Comparison of ENCODE assay signal across 8 cellular contexts in the genomic region with DNA sequence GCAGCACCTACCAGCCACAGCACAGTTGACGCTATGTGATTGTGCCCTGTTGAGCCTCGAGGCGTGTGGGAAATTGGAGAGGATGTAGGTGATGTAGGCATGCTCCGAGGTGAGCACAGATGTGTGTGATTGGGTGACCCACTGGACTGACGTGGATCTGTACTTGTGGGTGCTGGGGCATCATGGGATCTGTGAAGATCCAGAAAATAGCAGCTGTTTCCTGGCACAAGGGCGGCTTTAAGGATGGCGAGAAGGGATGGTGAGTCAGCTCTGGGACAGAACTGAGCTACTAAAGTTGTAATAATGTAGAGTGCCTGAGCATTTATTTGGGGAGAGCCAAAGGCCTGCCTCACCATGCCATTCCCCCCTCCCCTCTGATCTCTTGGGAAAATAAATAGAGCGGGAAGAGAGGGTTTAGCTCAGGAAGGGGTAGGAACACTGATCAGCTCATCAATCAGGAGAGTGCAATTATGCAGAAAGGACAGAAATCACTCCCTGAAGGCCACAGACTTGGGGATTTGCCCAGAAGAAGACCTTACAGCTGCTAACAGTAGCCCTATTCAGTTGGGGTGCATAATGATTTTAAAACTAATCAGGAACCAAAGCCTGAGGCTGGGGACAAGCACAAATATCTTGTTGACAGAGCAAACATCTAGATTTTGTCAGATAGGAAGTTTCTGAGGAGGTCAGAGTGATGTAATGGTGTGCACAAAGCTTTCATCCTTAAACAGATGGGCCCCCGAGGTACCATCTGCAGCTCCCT. TPM values are rescaled to one million over a fixed set of nuclear protein-coding genes. Genes with fewer than 3 reads are reported as not detected.
DNase-seq lines count a peak whose midpoint lies in the region; ATAC-seq and TF ChIP-seq lines count a peak whose summit lies in the region.

No MANE protein-coding gene starts in this region.

- H3K9me3 ChIP-seq in MG63 (no peaks in the 10 kb centered on the region), T-helper 17 cell (ENCODE audit: control insufficient read depth, low read length, poor library complexity, severe bottlenecking) (no peaks in the 10 kb centered on the region)

- H3K27ac Mint-ChIP-seq in mesothelial cell of epicardium, result peak overlapping the region; percentile 60
- H3K27ac Mint-ChIP-seq in T-helper 17 cell, result no peak overlapping the region

- no peak for TF ChIP-seq CTCF in AG04449 (IDR thresholded peaks at IDR 0.05; ENCODE audit: insufficient read depth, low read length, missing control alignments)
- TF ChIP-seq CTCF in cardiac fibroblast (IDR thresholded peaks at IDR 0.05; ENCODE audit: low read depth, low read length), result no peak
- TF ChIP-seq CTCF in mesothelial cell of epicardium (IDR thresholded peaks at IDR 0.05; ENCODE audit: unreplicated experiment), result no peak

- no peak overlapping the region for H3K4me3 ChIP-seq in AG04449 (ENCODE audit: low read depth, low read length)
- H3K4me3 ChIP-seq in MG63, result no peak overlapping the region
- H3K4me3 ChIP-seq in cardiac fibroblast (replicated peaks in 1 of 2; ENCODE audit: low read depth in 2 of 2, low read length in 2 of 2), result no peak overlapping the region

- CTCF ChIA-PET in AG04449 (lab: Yijun Ruan, JAX), result interaction anchor here (0.6 to 3.1 kb wide), 7 partner anchors 9 to 119 kb away, joined by 3 to 24 read pairs (median 3); no protein-coding TSS in a partner anchor

- TF ChIP-seq POLR2A in GM18505 (IDR thresholded peaks at IDR 0.05; ENCODE audit: borderline replicate concordance, extremely low read depth, insufficient read depth, insufficient read length), result no peak

- no peak for ATAC-seq in GM18505 (IDR thresholded peaks at IDR 0.05; ENCODE audit: unreplicated experiment)
- no peak for ATAC-seq in T-helper 17 cell
- ATAC-seq in GM19463 (IDR thresholded peaks at IDR 0.05; ENCODE audit: unreplicated experiment), result no peak

- DNase-seq in AG04449 (ENCODE audit: low read depth, low spot score) (peak; percentile 7), MG63 (peak; percentile 81), cardiac fibroblast (ENCODE audit: low read depth in 2 of 2) (peak; percentile 57 to 78), mesothelial cell of epicardium (ENCODE audit: low spot score in 2 of 2, unreplicated experiment in 2 of 2) (no peak), T-helper 17 cell (no peak)
- DNase-seq in stimulated activated CD4-positive, alpha-beta T cell treated with anti-CD3 and anti-CD28 coated beads, Interleukin-4, amount 100 ng/mL, for 24 hours, result no peak

- H3K27me3 ChIP-seq in MG63, result no peaks in the 10 kb centered on the region

- H3K27me3 Mint-ChIP-seq in mesothelial cell of epicardium (ENCODE audit: low read depth) (no peaks in the 10 kb centered on the region), T-helper 17 cell (peaks cover 6% of the 10 kb centered on the region)

- no peak overlapping the region for H3K4me3 Mint-ChIP-seq in mesothelial cell of epicardium
- H3K4me3 Mint-ChIP-seq in T-helper 17 cell, result no peak overlapping the region

- H3K4me1 Mint-ChIP-seq in mesothelial cell of epicardium, result peaks cover 36% of the 10 kb centered on the region
- peaks cover 8% of the 10 kb centered on the region for H3K4me1 Mint-ChIP-seq in T-helper 17 cell

- POLR2A ChIA-PET in AG04449 (lab: Yijun Ruan, JAX), result interaction anchor here (0.7 kb wide), 1 partner anchor 187 kb away, joined by 3 read pairs; no protein-coding TSS in a partner anchor

- H3K36me3 Mint-ChIP-seq in mesothelial cell of epicardium (peaks cover 7% of the 10 kb centered on the region), T-helper 17 cell (ENCODE audit: low read depth) (peaks cover 2% of the 10 kb centered on the region)

- peaks cover 2% of the 10 kb centered on the region; the same call in 1 of the 2 replicates for H3K36me3 ChIP-seq in MG63

- H3K9me3 Mint-ChIP-seq in mesothelial cell of epicardium, result no peaks in the 10 kb centered on the region

RNA-seq across cellular contexts. Expression of a gene that starts 30.2 kb away (rescaled TPM):
- 8.8 and 13.3 TPM in 2 replicates for total RNA-seq in MG63 (2014; rRNA removed; shearing (Covaris generic); ENCODE audit: low replicate concordance)
- 132 to 138 TPM (median 134 TPM) in 3 replicates for total RNA-seq in mesothelial cell of epicardium
- 1 to 10 TPM; 1.4 to 2.6 TPM for total RNA-seq in T-helper 17 cell

Comparison
In these comparisons a context has a peak if more than half of its experiments do, and no peak if none do; other contexts are left out.
1. DNase-seq: peak in AG04449 (single experiment), MG63 (single experiment) and cardiac fibroblast (2 of 2); none in mesothelial cell of epicardium (0 of 2), T-helper 17 cell (0 of 3) and stimulated activated CD4-positive, alpha-beta T cell treated with anti-CD3 and anti-CD28 coated beads, Interleukin-4, amount 100 ng/mL, for 24 hours (single experiment).